ENCODE assay signal across 19 cellular contexts in the genomic region with DNA sequence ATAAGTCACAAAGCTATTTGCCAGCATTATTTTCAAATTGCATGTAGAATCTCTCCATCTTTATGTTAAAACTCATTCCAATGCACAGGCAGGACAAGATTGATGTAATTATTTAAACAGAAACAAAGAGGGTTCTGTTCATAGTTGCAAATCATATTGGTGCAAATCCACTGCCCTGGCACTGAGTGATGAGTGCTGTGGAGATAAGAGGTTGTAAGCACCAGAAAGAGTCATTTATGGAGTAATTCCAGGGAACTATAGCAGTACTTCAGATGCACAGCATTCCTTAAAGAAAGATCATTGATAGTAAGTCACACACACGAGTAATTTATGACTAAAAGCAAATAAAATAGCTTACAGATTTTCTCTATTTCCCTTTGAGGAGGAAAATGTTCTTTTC.
A peak's percentile ranks its signal among the peaks of the same experiment; 100 is the strongest.
DNase-seq lines count a peak whose midpoint lies in the region; TF ChIP-seq lines count a peak whose summit lies in the region.
"Had no signal": no experiment of that assay in that cellular context is flagged by ENCODE, and none has a peak within 500 bp of the region (broad histone marks: within the 10 kb centered on the region; RNA-seq: fewer than 3 reads in every experiment).

No MANE protein-coding gene starts in this region.

- peaks cover 55% of the 10 kb centered on the region for H3K4me1 Mint-ChIP-seq in mesothelial cell of epicardium
- H3K4me1 Mint-ChIP-seq: activated naive CD4-positive, alpha-beta T cell treated with anti-CD3 and anti-CD28 coated beads, Interleukin-2, amount 10 ng/mL, durations not matched to agents 7 days and 5 days had no signal

- H3K36me3 Mint-ChIP-seq in mesothelial cell of epicardium = peaks cover 2% of the 10 kb centered on the region
- H3K36me3 Mint-ChIP-seq: activated naive CD4-positive, alpha-beta T cell treated with anti-CD3 and anti-CD28 coated beads, Interleukin-2, amount 10 ng/mL, durations not matched to agents 7 days and 5 days had no signal

- no peaks in the 10 kb centered on the region for H3K27me3 Mint-ChIP-seq in mesothelial cell of epicardium (ENCODE audit: low read depth)
- H3K27me3 Mint-ChIP-seq: activated naive CD4-positive, alpha-beta T cell treated with anti-CD3 and anti-CD28 coated beads, Interleukin-2, amount 10 ng/mL, durations not matched to agents 7 days and 5 days; CD4-positive, alpha-beta T cell had no signal

- H3K9me3 ChIP-seq in colonic mucosa = no peaks in the 10 kb centered on the region
- H3K9me3 ChIP-seq: esophagus muscularis mucosa, SJSA1 had no signal

- no peaks in the 10 kb centered on the region for H3K9me3 Mint-ChIP-seq in mesothelial cell of epicardium
- H3K9me3 Mint-ChIP-seq: CD4-positive, alpha-beta T cell had no signal

- H3K4me1 ChIP-seq in colonic mucosa = no peaks in the 10 kb centered on the region

- H3K27me3 ChIP-seq in colonic mucosa = no peaks in the 10 kb centered on the region
- H3K27me3 ChIP-seq: esophagus muscularis mucosa, SJSA1 had no signal

- peak overlapping the region; percentile 80 for H3K27ac Mint-ChIP-seq in mesothelial cell of epicardium
- H3K27ac Mint-ChIP-seq: activated naive CD4-positive, alpha-beta T cell treated with anti-CD3 and anti-CD28 coated beads, Interleukin-2, amount 10 ng/mL, durations not matched to agents 7 days and 5 days; CD4-positive, alpha-beta T cell had no signal

- no peak overlapping the region for H3K27ac ChIP-seq in colonic mucosa
- H3K27ac ChIP-seq: coronary artery, esophagus muscularis mucosa, SJSA1, VCaP had no signal

- no peak overlapping the region for H3K4me3 ChIP-seq in AG09309 (ENCODE audit: control insufficient read depth, low read depth, low read length)
- H3K4me3 ChIP-seq in cardiac fibroblast (replicated peaks in 1 of 2; ENCODE audit: low read depth in 2 of 2, low read length in 2 of 2) = no peak overlapping the region
- H3K4me3 ChIP-seq in colonic mucosa = no peak overlapping the region
- H3K4me3 ChIP-seq: coronary artery, esophagus muscularis mucosa, SJSA1 had no signal

- no peak overlapping the region for H3K9ac ChIP-seq in colonic mucosa (ENCODE audit: low read depth in 2 of 2, low read length in 2 of 2)

- H3K4me3 Mint-ChIP-seq in mesothelial cell of epicardium = no peak overlapping the region
- H3K4me3 Mint-ChIP-seq: activated naive CD4-positive, alpha-beta T cell treated with anti-CD3 and anti-CD28 coated beads, Interleukin-2, amount 10 ng/mL, durations not matched to agents 7 days and 5 days; CD4-positive, alpha-beta T cell had no signal

- intact Hi-C loops in colonic mucosa (cut with DNase I) = loop anchor here (10.0 kb wide), 1 partner anchor 383 kb away; no protein-coding TSS in a partner anchor

- DNase-seq in AG09309 (ENCODE audit: low read depth) (peak; percentile 24), LHCN-M2 (ENCODE audit: low read depth) (peak; percentile 10), cardiac fibroblast (ENCODE audit: low read depth in 2 of 2) (peak; percentile 60 to 78), mesothelial cell of epicardium (ENCODE audit: low spot score in 2 of 2, unreplicated experiment in 2 of 2) (no peak), colonic mucosa (no peak), NOMO-1 treated with DMSO at 0.1 percent for 48 hours (lab: John Stamatoyannopoulos, UW; ENCODE audit: unreplicated experiment) (no peak), germinal center (ENCODE audit: low spot score) (no peak)
- DNase-seq in activated T-cell treated with anti-CD3 and anti-CD28 coated beads, Interleukin-2, amount 50 U/mL, for 1 hour = no peak
- DNase-seq: activated naive CD4-positive, alpha-beta T cell treated with anti-CD3 and anti-CD28 coated beads, Interleukin-2, amount 10 ng/mL, durations not matched to agents 7 days and 5 days; CD4-positive, alpha-beta T cell; H7; NCI-H1417 treated with DMSO at 0.1 percent for 48 hours; NCI-H526; right cardiac atrium; stimulated activated naive CD8-positive, alpha-beta T cell treated with anti-CD3 and anti-CD28 coated beads, Interleukin-15, Interleukin-2, amounts not matched to agents 100 U/mL and 50 U/mL, for 24 hours had no signal

- TF ChIP-seq CTCF in AG09309 (IDR thresholded peaks at IDR 0.05; ENCODE audit: control insufficient read depth, insufficient read depth, low read depth, low read length, missing control alignments) (no peak), cardiac fibroblast (IDR thresholded peaks at IDR 0.05; ENCODE audit: low read depth, low read length) (no peak), mesothelial cell of epicardium (IDR thresholded peaks at IDR 0.05; ENCODE audit: unreplicated experiment) (no peak), colonic mucosa (IDR thresholded peaks at IDR 0.05) (no peak)

- H3K36me3 ChIP-seq in colonic mucosa = no peaks in the 10 kb centered on the region
- H3K36me3 ChIP-seq: esophagus muscularis mucosa, SJSA1 had no signal

Comparison
In these comparisons a context has a peak if more than half of its experiments do, and no peak if none do; other contexts are left out.
1. DNase-seq: peak in AG09309 (single experiment), LHCN-M2 (single experiment) and cardiac fibroblast (2 of 2); none in mesothelial cell of epicardium (0 of 2), activated T-cell treated with anti-CD3 and anti-CD28 coated beads, Interleukin-2, amount 50 U/mL, for 1 hour (single experiment), colonic mucosa (single experiment), NOMO-1 treated with DMSO at 0.1 percent for 48 hours (single experiment) and germinal center (single experiment).